2 cellular contexts compared by ENCODE assay signal in the genomic region with DNA sequence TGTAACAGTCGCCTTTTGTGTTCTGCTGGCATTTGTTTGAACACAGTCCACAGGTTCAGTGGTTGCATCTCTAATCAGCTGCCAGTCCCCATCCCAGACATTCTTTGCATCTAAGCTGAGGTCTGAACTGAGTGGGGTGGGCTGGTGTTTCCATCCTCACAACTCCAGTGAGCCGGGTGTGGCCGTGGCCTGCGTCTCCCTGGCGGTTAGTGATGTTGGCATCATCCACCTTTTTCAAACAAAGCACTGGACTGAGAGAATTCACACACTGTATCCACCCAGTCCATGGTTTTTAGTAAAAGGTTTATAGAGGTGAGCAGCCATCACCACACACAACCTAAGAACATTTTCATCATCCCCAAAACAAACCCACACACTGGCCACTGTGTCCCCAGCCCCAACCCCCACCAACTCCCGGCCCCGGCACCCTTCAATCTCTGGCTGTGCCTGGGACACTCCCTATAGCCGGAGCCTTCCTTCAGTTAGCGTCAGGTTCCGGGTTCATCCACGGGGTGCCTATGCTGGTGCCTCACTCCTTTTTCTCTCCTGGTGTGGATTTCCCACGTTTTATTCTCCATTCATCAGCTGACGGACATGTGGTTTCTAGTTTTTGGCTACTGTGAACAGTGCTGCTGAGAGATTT.
TF ChIP-seq lines count a peak whose summit lies in the region.

No MANE protein-coding gene starts in this region.

TF ChIP-seq in SK-N-SH treated with all-trans-retinoic acid at 6 μM for 48 hours, 23 proteins besides CTCF, POLR2A, EP300 and RAD21 (continued from another document):
- TF ChIP-seq, protein P1, sequence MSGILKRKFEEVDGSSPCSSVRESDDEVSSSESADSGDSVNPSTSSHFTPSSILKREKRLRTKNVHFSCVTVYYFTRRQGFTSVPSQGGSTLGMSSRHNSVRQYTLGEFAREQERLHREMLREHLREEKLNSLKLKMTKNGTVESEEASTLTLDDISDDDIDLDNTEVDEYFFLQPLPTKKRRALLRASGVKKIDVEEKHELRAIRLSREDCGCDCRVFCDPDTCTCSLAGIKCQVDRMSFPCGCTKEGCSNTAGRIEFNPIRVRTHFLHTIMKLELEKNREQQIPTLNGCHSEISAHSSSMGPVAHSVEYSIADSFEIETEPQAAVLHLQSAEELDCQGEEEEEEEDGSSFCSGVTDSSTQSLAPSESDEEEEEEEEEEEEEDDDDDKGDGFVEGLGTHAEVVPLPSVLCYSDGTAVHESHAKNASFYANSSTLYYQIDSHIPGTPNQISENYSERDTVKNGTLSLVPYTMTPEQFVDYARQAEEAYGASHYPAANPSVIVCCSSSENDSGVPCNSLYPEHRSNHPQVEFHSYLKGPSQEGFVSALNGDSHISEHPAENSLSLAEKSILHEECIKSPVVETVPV (CRISPR knock-in tag; IDR thresholded peaks at IDR 0.05) = no peak
- TF ChIP-seq OSR1 (CRISPR knock-in tag; IDR thresholded peaks at IDR 0.05) (no peak), GLIS3 (CRISPR knock-in tag; IDR thresholded peaks at IDR 0.05) (no peak), TCF4 (CRISPR knock-in tag; IDR thresholded peaks at IDR 0.05; ENCODE audit: borderline replicate concordance) (no peak), ARNTL (CRISPR knock-in tag; IDR thresholded peaks at IDR 0.05; ENCODE audit: borderline replicate concordance, low read depth) (no peak), ZFP30 (CRISPR knock-in tag; IDR thresholded peaks at IDR 0.05) (no peak), ZFP3 (CRISPR knock-in tag; IDR thresholded peaks at IDR 0.05) (no peak)

TF ChIP-seq in SK-N-SH, 30 proteins besides CTCF, POLR2A, EP300 and RAD21 (continued from another document):
- TF ChIP-seq, protein P2, sequence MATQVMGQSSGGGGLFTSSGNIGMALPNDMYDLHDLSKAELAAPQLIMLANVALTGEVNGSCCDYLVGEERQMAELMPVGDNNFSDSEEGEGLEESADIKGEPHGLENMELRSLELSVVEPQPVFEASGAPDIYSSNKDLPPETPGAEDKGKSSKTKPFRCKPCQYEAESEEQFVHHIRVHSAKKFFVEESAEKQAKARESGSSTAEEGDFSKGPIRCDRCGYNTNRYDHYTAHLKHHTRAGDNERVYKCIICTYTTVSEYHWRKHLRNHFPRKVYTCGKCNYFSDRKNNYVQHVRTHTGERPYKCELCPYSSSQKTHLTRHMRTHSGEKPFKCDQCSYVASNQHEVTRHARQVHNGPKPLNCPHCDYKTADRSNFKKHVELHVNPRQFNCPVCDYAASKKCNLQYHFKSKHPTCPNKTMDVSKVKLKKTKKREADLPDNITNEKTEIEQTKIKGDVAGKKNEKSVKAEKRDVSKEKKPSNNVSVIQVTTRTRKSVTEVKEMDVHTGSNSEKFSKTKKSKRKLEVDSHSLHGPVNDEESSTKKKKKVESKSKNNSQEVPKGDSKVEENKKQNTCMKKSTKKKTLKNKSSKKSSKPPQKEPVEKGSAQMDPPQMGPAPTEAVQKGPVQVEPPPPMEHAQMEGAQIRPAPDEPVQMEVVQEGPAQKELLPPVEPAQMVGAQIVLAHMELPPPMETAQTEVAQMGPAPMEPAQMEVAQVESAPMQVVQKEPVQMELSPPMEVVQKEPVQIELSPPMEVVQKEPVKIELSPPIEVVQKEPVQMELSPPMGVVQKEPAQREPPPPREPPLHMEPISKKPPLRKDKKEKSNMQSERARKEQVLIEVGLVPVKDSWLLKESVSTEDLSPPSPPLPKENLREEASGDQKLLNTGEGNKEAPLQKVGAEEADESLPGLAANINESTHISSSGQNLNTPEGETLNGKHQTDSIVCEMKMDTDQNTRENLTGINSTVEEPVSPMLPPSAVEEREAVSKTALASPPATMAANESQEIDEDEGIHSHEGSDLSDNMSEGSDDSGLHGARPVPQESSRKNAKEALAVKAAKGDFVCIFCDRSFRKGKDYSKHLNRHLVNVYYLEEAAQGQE (IDR thresholded peaks at IDR 0.05; ENCODE audit: low read depth, low read length) = no peak
- no peak for TF ChIP-seq CHD2 (IDR thresholded peaks at IDR 0.05; ENCODE audit: low read length, partially characterized antibody)
- TF ChIP-seq SMC3 (IDR thresholded peaks at IDR 0.05; ENCODE audit: low read depth, low read length) = no peak
- no peak for TF ChIP-seq ELF1 (IDR thresholded peaks at IDR 0.05)
- no peak for TF ChIP-seq GATA2 (CRISPR knock-in tag; IDR thresholded peaks at IDR 0.05)
- TF ChIP-seq EZH2phosphoT487 (IDR thresholded peaks at IDR 0.05; ENCODE audit: borderline replicate concordance, low read depth) = no peak
- TF ChIP-seq TAF1 (IDR thresholded peaks at IDR 0.05; ENCODE audit: borderline replicate concordance, low read depth, low read length) = no peak
- TF ChIP-seq MXI1 (IDR thresholded peaks at IDR 0.05; ENCODE audit: low read depth, low read length) = no peak
- TF ChIP-seq, protein P3, sequence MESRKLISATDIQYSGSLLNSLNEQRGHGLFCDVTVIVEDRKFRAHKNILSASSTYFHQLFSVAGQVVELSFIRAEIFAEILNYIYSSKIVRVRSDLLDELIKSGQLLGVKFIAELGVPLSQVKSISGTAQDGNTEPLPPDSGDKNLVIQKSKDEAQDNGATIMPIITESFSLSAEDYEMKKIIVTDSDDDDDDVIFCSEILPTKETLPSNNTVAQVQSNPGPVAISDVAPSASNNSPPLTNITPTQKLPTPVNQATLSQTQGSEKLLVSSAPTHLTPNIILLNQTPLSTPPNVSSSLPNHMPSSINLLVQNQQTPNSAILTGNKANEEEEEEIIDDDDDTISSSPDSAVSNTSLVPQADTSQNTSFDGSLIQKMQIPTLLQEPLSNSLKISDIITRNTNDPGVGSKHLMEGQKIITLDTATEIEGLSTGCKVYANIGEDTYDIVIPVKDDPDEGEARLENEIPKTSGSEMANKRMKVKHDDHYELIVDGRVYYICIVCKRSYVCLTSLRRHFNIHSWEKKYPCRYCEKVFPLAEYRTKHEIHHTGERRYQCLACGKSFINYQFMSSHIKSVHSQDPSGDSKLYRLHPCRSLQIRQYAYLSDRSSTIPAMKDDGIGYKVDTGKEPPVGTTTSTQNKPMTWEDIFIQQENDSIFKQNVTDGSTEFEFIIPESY (IDR thresholded peaks at IDR 0.05; ENCODE audit: borderline replicate concordance, low read depth) = no peak
- TF ChIP-seq, protein P4, sequence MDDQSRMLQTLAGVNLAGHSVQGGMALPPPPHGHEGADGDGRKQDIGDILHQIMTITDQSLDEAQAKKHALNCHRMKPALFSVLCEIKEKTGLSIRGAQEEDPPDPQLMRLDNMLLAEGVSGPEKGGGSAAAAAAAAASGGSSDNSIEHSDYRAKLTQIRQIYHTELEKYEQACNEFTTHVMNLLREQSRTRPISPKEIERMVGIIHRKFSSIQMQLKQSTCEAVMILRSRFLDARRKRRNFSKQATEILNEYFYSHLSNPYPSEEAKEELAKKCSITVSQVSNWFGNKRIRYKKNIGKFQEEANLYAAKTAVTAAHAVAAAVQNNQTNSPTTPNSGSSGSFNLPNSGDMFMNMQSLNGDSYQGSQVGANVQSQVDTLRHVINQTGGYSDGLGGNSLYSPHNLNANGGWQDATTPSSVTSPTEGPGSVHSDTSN (IDR thresholded peaks at IDR 0.05) = no peak
- no peak for TF ChIP-seq YY1 (IDR thresholded peaks at IDR 0.05; ENCODE audit: low read depth)
- no peak for TF ChIP-seq NFIC (IDR thresholded peaks at IDR 0.05; ENCODE audit: borderline replicate concordance)
- TF ChIP-seq, protein P5, sequence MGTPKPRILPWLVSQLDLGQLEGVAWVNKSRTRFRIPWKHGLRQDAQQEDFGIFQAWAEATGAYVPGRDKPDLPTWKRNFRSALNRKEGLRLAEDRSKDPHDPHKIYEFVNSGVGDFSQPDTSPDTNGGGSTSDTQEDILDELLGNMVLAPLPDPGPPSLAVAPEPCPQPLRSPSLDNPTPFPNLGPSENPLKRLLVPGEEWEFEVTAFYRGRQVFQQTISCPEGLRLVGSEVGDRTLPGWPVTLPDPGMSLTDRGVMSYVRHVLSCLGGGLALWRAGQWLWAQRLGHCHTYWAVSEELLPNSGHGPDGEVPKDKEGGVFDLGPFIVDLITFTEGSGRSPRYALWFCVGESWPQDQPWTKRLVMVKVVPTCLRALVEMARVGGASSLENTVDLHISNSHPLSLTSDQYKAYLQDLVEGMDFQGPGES (IDR thresholded peaks at IDR 0.05; ENCODE audit: low read depth, low read length) = no peak
- no peak for TF ChIP-seq TEAD4 (IDR thresholded peaks at IDR 0.05; ENCODE audit: borderline replicate concordance, insufficient read depth)
- no peak for TF ChIP-seq TCF12 (IDR thresholded peaks at IDR 0.05)
